Comparison of ENCODE assay signal across 10 cellular contexts in the genomic region with DNA sequence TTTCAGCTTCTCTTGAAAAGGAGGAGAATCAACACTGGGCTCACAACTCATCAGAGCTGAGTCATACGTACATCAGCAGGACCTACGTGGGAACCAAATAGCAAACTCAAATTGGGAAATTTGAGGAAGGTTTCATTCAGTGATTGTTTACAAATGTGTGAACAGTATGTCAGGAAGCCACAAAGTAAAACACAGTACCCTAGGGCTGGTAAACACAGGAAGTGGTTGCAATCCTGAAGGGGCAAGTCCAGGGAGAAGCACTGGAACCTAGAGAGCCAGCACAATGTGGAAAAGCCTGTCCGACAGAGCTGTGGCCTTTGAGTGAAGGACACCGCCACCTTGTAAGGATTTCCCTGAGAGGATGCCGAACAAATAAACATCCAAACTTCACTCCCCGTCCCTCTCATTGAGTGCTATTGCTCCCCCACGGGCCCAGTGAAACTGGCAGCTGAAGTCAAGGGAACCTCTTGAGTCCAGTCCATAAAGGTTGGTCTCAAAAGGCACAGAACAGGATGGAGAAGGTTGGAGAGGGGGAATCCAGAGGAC. TPM values are rescaled to one million over a fixed set of nuclear protein-coding genes. Genes with fewer than 3 reads are reported as not detected.
DNase-seq lines count a peak whose midpoint lies in the region; ATAC-seq and TF ChIP-seq lines count a peak whose summit lies in the region.
"Had no signal": no experiment of that assay in that cellular context is flagged by ENCODE, and none has a peak within 500 bp of the region (broad histone marks: within the 10 kb centered on the region; RNA-seq: fewer than 3 reads in every experiment).

No MANE protein-coding gene starts in this region.

- no peak overlapping the region for H3K4me3 Mint-ChIP-seq in WTC11
- H3K4me3 Mint-ChIP-seq: dendritic cell treated with granulocyte-macrophage colony-stimulating factor and Interleukin-4, amounts not matched to agents 40 ng/mL and 50 ng/mL, for 4 days had no signal

- H3K27me3 ChIP-seq in suprapubic skin, result no peaks in the 10 kb centered on the region
- H3K27me3 ChIP-seq: SJCRH30 had no signal

- no peak overlapping the region for H3K27ac ChIP-seq in suprapubic skin
- H3K27ac ChIP-seq: SJCRH30 had no signal

- no peak for TF ChIP-seq CTCF in WTC11 (IDR thresholded peaks at IDR 0.05)
- no peak for TF ChIP-seq CTCF in suprapubic skin (IDR thresholded peaks at IDR 0.05)
- no peak for TF ChIP-seq CTCF in GM13977 (IDR thresholded peaks at IDR 0.05; ENCODE audit: extremely low read depth, insufficient read depth, missing control alignments)

- H3K36me3 ChIP-seq in suprapubic skin, result no peaks in the 10 kb centered on the region
- H3K36me3 ChIP-seq: SJCRH30 had no signal

- POLR2A ChIA-PET in WTC11 (lab: Charles Lee), result no interaction called here

- TF ChIP-seq EP300 in suprapubic skin (IDR thresholded peaks at IDR 0.05), result no peak

- DNase-seq in AG08396 (ENCODE audit: low spot score) (peak; percentile 75), HCEC 1CT (peak; percentile 99), WTC11 (ENCODE audit: low spot score) (no peak), foreskin melanocyte (peak; percentile 87), DMS 273 (lab: John Stamatoyannopoulos, UW; ENCODE audit: unreplicated experiment) (no peak), suprapubic skin (ENCODE audit: low spot score in 2 of 2) (no peak), GM13977 (ENCODE audit: low spot score) (no peak)

- no peaks in the 10 kb centered on the region for H3K9me3 ChIP-seq in suprapubic skin
- H3K9me3 ChIP-seq: SJCRH30 had no signal

- H3K4me1 Mint-ChIP-seq in WTC11, result no peaks in the 10 kb centered on the region

- 81% methylated on average over 7 of the region's 7 CpGs for WGBS in suprapubic skin

- H3K9me3 Mint-ChIP-seq in WTC11, result no peaks in the 10 kb centered on the region
- H3K9me3 Mint-ChIP-seq: dendritic cell treated with granulocyte-macrophage colony-stimulating factor and Interleukin-4, amounts not matched to agents 40 ng/mL and 50 ng/mL, for 4 days had no signal

- TF ChIP-seq POLR2A in suprapubic skin (IDR thresholded peaks at IDR 0.05), result no peak

- H3K36me3 Mint-ChIP-seq in WTC11, result no peaks in the 10 kb centered on the region

- no peaks in the 10 kb centered on the region for H3K27me3 Mint-ChIP-seq in WTC11 (ENCODE audit: low read depth)
- H3K27me3 Mint-ChIP-seq: dendritic cell treated with granulocyte-macrophage colony-stimulating factor and Interleukin-4, amounts not matched to agents 40 ng/mL and 50 ng/mL, for 4 days had no signal

- no peak overlapping the region for H3K27ac Mint-ChIP-seq in WTC11
- H3K27ac Mint-ChIP-seq: dendritic cell treated with granulocyte-macrophage colony-stimulating factor and Interleukin-4, amounts not matched to agents 40 ng/mL and 50 ng/mL, for 4 days had no signal

- H3K4me1 ChIP-seq in suprapubic skin, result no peaks in the 10 kb centered on the region
- H3K4me1 ChIP-seq: SJCRH30 had no signal

- CTCF ChIA-PET in WTC11 (lab: Charles Lee), result interaction anchor here (1.0 kb wide), 1 partner anchor 20 kb away, joined by 4 read pairs; no protein-coding TSS in a partner anchor

- no peak for ATAC-seq in WTC11
- no peak for ATAC-seq in HG02798 (IDR thresholded peaks at IDR 0.05; ENCODE audit: poor library complexity, unreplicated experiment)

- in situ Hi-C loops in GM13977 (cut with MboI; ENCODE audit: low pct_unique_long_range_greater_than_20kb, low sequenced_read_pairs, unreplicated experiment), result no loop called here

- H3K4me3 ChIP-seq in suprapubic skin, result no peak overlapping the region
- H3K4me3 ChIP-seq: SJCRH30 had no signal

TF ChIP-seq in WTC11, 78 proteins besides CTCF, POLR2A, EP300 and RAD21:
- TF ChIP-seq GABPB1 (CRISPR knock-in tag; IDR thresholded peaks at IDR 0.05) (peak; percentile 80), NR2C2 (CRISPR knock-in tag; IDR thresholded peaks at IDR 0.05) (no peak)

RNA-seq across cellular contexts. Expression of gene RICTOR, which starts 26.7 kb away (rescaled TPM):
- total RNA-seq in WTC11 (2021), result 20.7 to 23.0 TPM (median 22.4 TPM) in 3 replicates
- total RNA-seq in suprapubic skin, result 10 to 100 TPM; 24.9 to 92.6 (median 28.7) TPM

Comparison
In these comparisons a context has a peak if more than half of its experiments do, and no peak if none do; other contexts are left out.
1. DNase-seq: peak in AG08396 (single experiment), HCEC 1CT (single experiment) and foreskin melanocyte (single experiment); none in WTC11 (single experiment), DMS 273 (single experiment), suprapubic skin (0 of 2) and GM13977 (single experiment).